22 cellular contexts compared by ENCODE assay signal in genomic region chr10:71257292-71257997, GRCh38. TPM values are rescaled to one million over a fixed set of nuclear protein-coding genes. Genes with fewer than 3 reads are reported as not detected.
"Had no signal": no experiment of that assay in that cellular context is flagged by ENCODE, and none has a peak within 500 bp of the region (broad histone marks: within the 10 kb centered on the region; RNA-seq: fewer than 3 reads in every experiment).

No MANE protein-coding gene starts in this region.

- H3K27me3 ChIP-seq: brain microvascular endothelial cell, left lung, pancreas had no signal

- H3K27ac Mint-ChIP-seq: activated naive CD4-positive, alpha-beta T cell treated with anti-CD3 and anti-CD28 coated beads, Interleukin-2, amount 10 ng/mL, durations not matched to agents 7 days and 5 days; activated naive CD8-positive, alpha-beta T cell treated with anti-CD3 and anti-CD28 coated beads, Interleukin-2, amount 50 U/mL, for 24 hours; naive thymus-derived CD4-positive, alpha-beta T cell; T-helper 17 cell; type B pancreatic cell had no signal

- H3K36me3 Mint-ChIP-seq: activated naive CD4-positive, alpha-beta T cell treated with anti-CD3 and anti-CD28 coated beads, Interleukin-2, amount 10 ng/mL, durations not matched to agents 7 days and 5 days; naive thymus-derived CD4-positive, alpha-beta T cell; type B pancreatic cell had no signal

- H3K4me3 Mint-ChIP-seq: activated naive CD4-positive, alpha-beta T cell treated with anti-CD3 and anti-CD28 coated beads, Interleukin-2, amount 10 ng/mL, durations not matched to agents 7 days and 5 days; activated naive CD8-positive, alpha-beta T cell treated with anti-CD3 and anti-CD28 coated beads, Interleukin-2, amount 50 U/mL, for 24 hours; naive thymus-derived CD4-positive, alpha-beta T cell; T-helper 17 cell; type B pancreatic cell had no signal

- H3K4me3 ChIP-seq: left lung, pancreas had no signal

- H3K9me3 Mint-ChIP-seq: activated naive CD4-positive, alpha-beta T cell treated with anti-CD3 and anti-CD28 coated beads, Interleukin-2, amount 10 ng/mL, durations not matched to agents 7 days and 5 days; activated naive CD8-positive, alpha-beta T cell treated with anti-CD3 and anti-CD28 coated beads, Interleukin-2, amount 50 U/mL, for 24 hours; naive thymus-derived CD4-positive, alpha-beta T cell; type B pancreatic cell had no signal

- H3K27ac ChIP-seq: brain microvascular endothelial cell, left lung, pancreas, VCaP had no signal

- H3K4me1 ChIP-seq: pancreas had no signal

- DNase-seq: activated CD4-positive, CD25-positive, alpha-beta regulatory T cell treated with anti-CD3 and anti-CD28 coated beads, Interleukin-2, amount 50 U/mL, for 72 hours; activated CD8-positive, alpha-beta memory T cell treated with anti-CD3 and anti-CD28 coated beads for 24 hours; activated CD8-positive, alpha-beta memory T cell treated with anti-CD3 and anti-CD28 coated beads, Interleukin-2, amount 50 U/mL, for 48 hours; activated effector memory CD4-positive, alpha-beta T cell treated with Interleukin-2 at 50 U/mL for 16 hours; activated naive CD4-positive, alpha-beta T cell treated with anti-CD3 and anti-CD28 coated beads, Interleukin-2, amount 10 ng/mL, durations not matched to agents 7 days and 5 days; activated naive CD8-positive, alpha-beta T cell treated with anti-CD3 and anti-CD28 coated beads, Interleukin-2, amount 50 U/mL, for 24 hours; activated T-cell treated with anti-CD3 and anti-CD28 coated beads, Interleukin-2, amount 50 U/mL, for 48 hours; anterior cingulate cortex; brain microvascular endothelial cell; cortex of kidney; head of caudate nucleus; left lung; naive thymus-derived CD4-positive, alpha-beta T cell; stimulated activated CD8-positive, alpha-beta memory T cell treated with anti-CD3 and anti-CD28 coated beads, Interleukin-4, amount 100 ng/mL, for 48 hours; stimulated activated naive CD4-positive, alpha-beta T cell; T-helper 17 cell had no signal

- H3K36me3 ChIP-seq: brain microvascular endothelial cell, left lung, pancreas had no signal

- H3K9me3 ChIP-seq: left lung, pancreas had no signal

- H3K4me1 Mint-ChIP-seq: activated naive CD4-positive, alpha-beta T cell treated with anti-CD3 and anti-CD28 coated beads, Interleukin-2, amount 10 ng/mL, durations not matched to agents 7 days and 5 days; activated naive CD8-positive, alpha-beta T cell treated with anti-CD3 and anti-CD28 coated beads, Interleukin-2, amount 50 U/mL, for 24 hours; naive thymus-derived CD4-positive, alpha-beta T cell; T-helper 17 cell had no signal

- FAIRE-seq: endometrium, frontal cortex, keratinocyte, pancreas had no signal

- ATAC-seq: left lung; naive thymus-derived CD4-positive, alpha-beta T cell; pancreas; T-helper 17 cell had no signal

- H3K27me3 Mint-ChIP-seq: type B pancreatic cell had no signal

RNA-seq across cellular contexts. Expression of gene UNC5B, which starts 45.1 kb away (rescaled TPM):
- total RNA-seq: T-helper 17 cell had no signal
